In genomic region chr19:45091031-45091918, GRCh38 we compare ENCODE assay signal across 8 cellular contexts. TPM values are rescaled to one million over a fixed set of nuclear protein-coding genes. Genes with fewer than 3 reads are reported as not detected.
DNase-seq lines count a peak whose midpoint lies in the region; ATAC-seq and TF ChIP-seq lines count a peak whose summit lies in the region.

No MANE protein-coding gene starts in this region.

- peak overlapping the region; percentile 96 to 100 (median 98); a peak in 21 of 22 replicates for H3K27ac ChIP-seq in BLaER1 treated with 17β-estradiol and CSF1 and Interleukin-3, amounts not matched to agents 10 nM and 100 nM
- H3K27ac ChIP-seq in mesodermal cell (ENCODE audit: low read depth, low read length, severe bottlenecking), result peak overlapping the region; percentile 55

- H3K9me3 ChIP-seq in BLaER1 treated with 17β-estradiol and CSF1 and Interleukin-3, amounts not matched to agents 10 nM and 100 nM (replicated peaks in 1 of 11), result peaks cover 0 to 6% (median 0%) of the 10 kb centered on the region in 11 experiments; a peak in 2 of 22 replicates
- H3K9me3 ChIP-seq in mesodermal cell (ENCODE audit: control insufficient read depth, low read length), result no peaks in the 10 kb centered on the region

- peaks cover 22% of the 10 kb centered on the region for H3K36me3 Mint-ChIP-seq in endothelial cell (ENCODE audit: low read depth, unreplicated experiment)

- peaks cover 31 to 67% (median 52%) of the 10 kb centered on the region in 11 experiments for H3K36me3 ChIP-seq in BLaER1 treated with 17β-estradiol and CSF1 and Interleukin-3, amounts not matched to agents 10 nM and 100 nM
- H3K36me3 ChIP-seq in mesodermal cell (ENCODE audit: control insufficient read depth, insufficient read depth, low read length), result peaks cover 55% of the 10 kb centered on the region

- ATAC-seq in GM19328 (IDR thresholded peaks at IDR 0.05; ENCODE audit: unreplicated experiment) (peak; percentile 57), HG03520 (IDR thresholded peaks at IDR 0.05; ENCODE audit: unreplicated experiment) (peak; percentile 61)

- WGBS in mesodermal cell (ENCODE audit: insufficient coverage in 2 of 2), 2 experiments, result 42 to 43% methylated on average over 60 to 63 of the region's 64 CpGs

- peaks cover 33 to 54% (median 47%) of the 10 kb centered on the region in 10 experiments for H3K4me1 ChIP-seq in BLaER1 treated with 17β-estradiol and CSF1 and Interleukin-3, amounts not matched to agents 10 nM and 100 nM
- H3K4me1 ChIP-seq in mesodermal cell (ENCODE audit: control insufficient read depth, insufficient read depth, low read length, poor library complexity, severe bottlenecking), result no peaks in the 10 kb centered on the region

- H3K9ac ChIP-seq in BLaER1 treated with 17β-estradiol and CSF1 and Interleukin-3, amounts not matched to agents 10 nM and 100 nM, result peak overlapping the region; percentile 93 to 99 (median 97)

- H3K4me3 ChIP-seq in BLaER1 treated with 17β-estradiol and CSF1 and Interleukin-3, amounts not matched to agents 10 nM and 100 nM, result peak overlapping the region; percentile 92 to 100 (median 96)
- H3K4me3 ChIP-seq in mesodermal cell (ENCODE audit: extremely low read depth, insufficient read depth, low read length, poor library complexity, severe bottlenecking), result peak overlapping the region; percentile 95

- no peak for TF ChIP-seq CTCF in endothelial cell (IDR thresholded peaks at IDR 0.05; ENCODE audit: unreplicated experiment)

- no peaks in the 10 kb centered on the region for H3K9me3 Mint-ChIP-seq in endothelial cell (ENCODE audit: unreplicated experiment)

- peak overlapping the region; percentile 97 for H3K4me3 Mint-ChIP-seq in endothelial cell (ENCODE audit: unreplicated experiment)

- H4K20me1 ChIP-seq in BLaER1 treated with 17β-estradiol and CSF1 and Interleukin-3, amounts not matched to agents 10 nM and 100 nM, result peaks cover 0 to 74% (median 60%) of the 10 kb centered on the region in 11 experiments; a peak in 19 of 22 replicates

- H3K27me3 Mint-ChIP-seq in endothelial cell (ENCODE audit: unreplicated experiment), result peaks cover 14% of the 10 kb centered on the region

- H3K4me2 ChIP-seq in BLaER1 treated with 17β-estradiol and CSF1 and Interleukin-3, amounts not matched to agents 10 nM and 100 nM, result peak overlapping the region; percentile 73 to 99 (median 97)

- DNase-seq in NOMO-1 treated with DMSO at 0.1 percent for 48 hours (lab: John Stamatoyannopoulos, UW; ENCODE audit: unreplicated experiment) (peak; percentile 97), activated T-cell treated with anti-CD3 and anti-CD28 coated beads for 1 hour (ENCODE audit: low read depth) (peak; percentile 97), endothelial cell (ENCODE audit: low spot score) (peak; percentile 99)
- peak; percentile 96 for DNase-seq in stimulated activated CD8-positive, alpha-beta memory T cell treated with anti-CD3 and anti-CD28 coated beads, Interleukin-15, amount 100 ng/mL, for 1 hour (ENCODE audit: low read depth)

- peak overlapping the region; percentile 70 for H3K27ac Mint-ChIP-seq in endothelial cell (ENCODE audit: unreplicated experiment)

- no peaks in the 10 kb centered on the region for H3K27me3 ChIP-seq in BLaER1 treated with 17β-estradiol and CSF1 and Interleukin-3, amounts not matched to agents 10 nM and 100 nM

- peaks cover 33% of the 10 kb centered on the region for H3K4me1 Mint-ChIP-seq in endothelial cell (ENCODE audit: unreplicated experiment)

RNA-seq across cellular contexts. Expression of gene PPP1R37, which starts 1.7 kb away (rescaled TPM):
- 34.7 TPM for total RNA-seq in endothelial cell (ENCODE audit: unreplicated experiment)
- polyA plus RNA-seq in mesodermal cell (2013, experiment 1 of 2), result 22.5 TPM
- 17.7 TPM for polyA plus RNA-seq in mesodermal cell (2013, experiment 2 of 2)

RNA-seq across cellular contexts. Expression of gene GEMIN7, which starts 12.2 kb away (rescaled TPM):
- 30.8 TPM for total RNA-seq in endothelial cell (ENCODE audit: unreplicated experiment)
- polyA plus RNA-seq in mesodermal cell (2013, experiment 1 of 2), result 37.5 TPM
- polyA plus RNA-seq in mesodermal cell (2013, experiment 2 of 2), result 30.2 TPM

RNA-seq across cellular contexts. Expression of gene ZNF296, which starts 15.0 kb away (rescaled TPM):
- 0.54 TPM for total RNA-seq in endothelial cell (ENCODE audit: unreplicated experiment)
- 1.4 TPM for polyA plus RNA-seq in mesodermal cell (2013, experiment 1 of 2)
- polyA plus RNA-seq in mesodermal cell (2013, experiment 2 of 2), result 0.91 TPM

RNA-seq across cellular contexts. Expression of gene CLASRP, which starts 52.4 kb away (rescaled TPM):
- total RNA-seq in endothelial cell (ENCODE audit: unreplicated experiment), result 72.2 TPM
- 58.2 TPM for polyA plus RNA-seq in mesodermal cell (2013, experiment 1 of 2)
- 46.4 TPM for polyA plus RNA-seq in mesodermal cell (2013, experiment 2 of 2)

Comparison
In these comparisons a context has a peak if more than half of its experiments do, and no peak if none do; other contexts are left out.
1. Peak in every context shown above with its lines: DNase-seq, ATAC-seq, H3K4me3 ChIP-seq and H3K27ac ChIP-seq.